Comparison of ENCODE assay signal across 27 cellular contexts in the genomic region with DNA sequence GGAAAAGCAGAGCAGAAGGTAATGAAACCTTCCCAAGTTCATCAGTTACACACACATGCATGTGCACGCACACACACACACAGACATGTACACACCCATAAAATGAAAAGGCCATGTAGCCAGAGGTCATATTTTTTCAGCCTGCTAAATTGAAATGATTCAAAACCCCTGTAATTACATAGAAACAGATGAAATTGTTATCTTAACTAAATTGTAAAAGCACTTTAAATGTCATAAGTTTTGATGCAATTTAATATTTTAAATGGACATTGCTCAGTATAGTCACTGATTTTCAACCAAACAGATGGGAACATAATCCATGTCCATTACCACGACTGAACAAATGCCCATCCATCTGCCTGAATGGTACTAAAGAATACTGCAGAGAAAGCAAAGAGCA.
"Had no signal": no experiment of that assay in that cellular context is flagged by ENCODE, and none has a peak within 500 bp of the region (broad histone marks: within the 10 kb centered on the region; RNA-seq: fewer than 3 reads in every experiment).

No MANE protein-coding gene starts in this region.

- H3K4me3 Mint-ChIP-seq: activated CD4-positive, alpha-beta memory T cell treated with anti-CD3 and anti-CD28 coated beads for 36 hours; activated naive CD8-positive, alpha-beta T cell treated with anti-CD3 and anti-CD28 coated beads for 36 hours; effector memory CD8-positive, alpha-beta T cell; immature natural killer cell; natural killer cell; type B pancreatic cell had no signal

- H3K9me3 Mint-ChIP-seq: activated CD4-positive, alpha-beta memory T cell treated with anti-CD3 and anti-CD28 coated beads for 36 hours; activated naive CD8-positive, alpha-beta T cell treated with anti-CD3 and anti-CD28 coated beads for 36 hours; effector memory CD8-positive, alpha-beta T cell; natural killer cell had no signal

- H2AFZ ChIP-seq: hepatocyte had no signal

- H3K4me3 ChIP-seq: breast epithelium, colonic mucosa, dorsolateral prefrontal cortex, hepatocyte, pancreas, psoas muscle, right atrium auricular region, thoracic aorta had no signal

- H3K36me3 Mint-ChIP-seq: activated CD4-positive, alpha-beta memory T cell treated with anti-CD3 and anti-CD28 coated beads for 36 hours; activated naive CD8-positive, alpha-beta T cell treated with anti-CD3 and anti-CD28 coated beads for 36 hours; immature natural killer cell; natural killer cell had no signal

- H3K27ac ChIP-seq: breast epithelium, colonic mucosa, dorsolateral prefrontal cortex, hepatocyte, neutrophil, pancreas, psoas muscle, right atrium auricular region, thoracic aorta had no signal

- H3K27me3 ChIP-seq: breast epithelium, colonic mucosa, dorsolateral prefrontal cortex, hepatocyte, neutrophil, pancreas, right atrium auricular region had no signal

- H3K4me1 ChIP-seq: colonic mucosa had no signal

- ATAC-seq: effector memory CD8-positive, alpha-beta T cell; esophagus mucosa; left ventricle myocardium superior; natural killer cell; pancreas; psoas muscle had no signal

- DNase-seq: activated CD4-positive, alpha-beta memory T cell treated with anti-CD3 and anti-CD28 coated beads for 36 hours; activated CD4-positive, alpha-beta T cell treated with anti-CD3 and anti-CD28 coated beads for 4 hours; activated CD4-positive, CD25-positive, alpha-beta regulatory T cell; activated naive CD4-positive, alpha-beta T cell treated with Interleukin-2 at 50 U/mL for 16 hours; activated naive CD8-positive, alpha-beta T cell treated with anti-CD3 and anti-CD28 coated beads for 36 hours; activated T-cell treated with anti-CD3 and anti-CD28 coated beads, Interleukin-2, amount 50 U/mL, for 48 hours; colonic mucosa; dorsolateral prefrontal cortex; effector memory CD8-positive, alpha-beta T cell; foreskin melanocyte; immature natural killer cell; kidney glomerular epithelial cell; left ventricle myocardium superior; mammary epithelial cell; midbrain; natural killer cell; pancreas; psoas muscle; stimulated activated CD4-positive, alpha-beta T cell treated with anti-CD3 and anti-CD28 coated beads, Interleukin-4, amount 100 ng/mL, for 24 hours; stimulated activated naive CD4-positive, alpha-beta T cell treated with Interleukin-2 at 50 U/mL for 16 hours had no signal

- H3K27ac Mint-ChIP-seq: activated CD4-positive, alpha-beta memory T cell treated with anti-CD3 and anti-CD28 coated beads for 36 hours; activated naive CD8-positive, alpha-beta T cell treated with anti-CD3 and anti-CD28 coated beads for 36 hours; effector memory CD8-positive, alpha-beta T cell; immature natural killer cell; natural killer cell; type B pancreatic cell had no signal

- H3K4me2 ChIP-seq: hepatocyte had no signal

- H3K27me3 Mint-ChIP-seq: activated naive CD8-positive, alpha-beta T cell treated with anti-CD3 and anti-CD28 coated beads for 36 hours; type B pancreatic cell had no signal

- H3K36me3 ChIP-seq: breast epithelium, colonic mucosa, neutrophil, pancreas, right atrium auricular region, thoracic aorta had no signal

- H3K4me1 Mint-ChIP-seq: activated naive CD8-positive, alpha-beta T cell treated with anti-CD3 and anti-CD28 coated beads for 36 hours; immature natural killer cell; natural killer cell had no signal

- H3K9me3 ChIP-seq: breast epithelium, colonic mucosa, neutrophil, pancreas, psoas muscle, right atrium auricular region, thoracic aorta had no signal
